In genomic region chr2:54106631-54107454, GRCh38 we compare ENCODE assay signal across 2 cellular contexts.
TF ChIP-seq lines count a peak whose summit lies in the region.

No MANE protein-coding gene starts in this region.

TF ChIP-seq in HCT116, 20 proteins besides CTCF, POLR2A, EP300 and RAD21 (continued from another document):
- TF ChIP-seq ZBTB33 (IDR thresholded peaks at IDR 0.05; ENCODE audit: extremely low read depth, insufficient replicate concordance, low read length), result no peak
- TF ChIP-seq EGR1 (IDR thresholded peaks at IDR 0.05; ENCODE audit: low read depth), result no peak

TF ChIP-seq in WTC11, 78 proteins besides CTCF, POLR2A, EP300 and RAD21 (continued from another document):
- TF ChIP-seq ATF6 (CRISPR knock-in tag; IDR thresholded peaks at IDR 0.05), result no peak
- TF ChIP-seq NR2C2 (CRISPR knock-in tag; IDR thresholded peaks at IDR 0.05), result no peak
- TF ChIP-seq, protein P1, sequence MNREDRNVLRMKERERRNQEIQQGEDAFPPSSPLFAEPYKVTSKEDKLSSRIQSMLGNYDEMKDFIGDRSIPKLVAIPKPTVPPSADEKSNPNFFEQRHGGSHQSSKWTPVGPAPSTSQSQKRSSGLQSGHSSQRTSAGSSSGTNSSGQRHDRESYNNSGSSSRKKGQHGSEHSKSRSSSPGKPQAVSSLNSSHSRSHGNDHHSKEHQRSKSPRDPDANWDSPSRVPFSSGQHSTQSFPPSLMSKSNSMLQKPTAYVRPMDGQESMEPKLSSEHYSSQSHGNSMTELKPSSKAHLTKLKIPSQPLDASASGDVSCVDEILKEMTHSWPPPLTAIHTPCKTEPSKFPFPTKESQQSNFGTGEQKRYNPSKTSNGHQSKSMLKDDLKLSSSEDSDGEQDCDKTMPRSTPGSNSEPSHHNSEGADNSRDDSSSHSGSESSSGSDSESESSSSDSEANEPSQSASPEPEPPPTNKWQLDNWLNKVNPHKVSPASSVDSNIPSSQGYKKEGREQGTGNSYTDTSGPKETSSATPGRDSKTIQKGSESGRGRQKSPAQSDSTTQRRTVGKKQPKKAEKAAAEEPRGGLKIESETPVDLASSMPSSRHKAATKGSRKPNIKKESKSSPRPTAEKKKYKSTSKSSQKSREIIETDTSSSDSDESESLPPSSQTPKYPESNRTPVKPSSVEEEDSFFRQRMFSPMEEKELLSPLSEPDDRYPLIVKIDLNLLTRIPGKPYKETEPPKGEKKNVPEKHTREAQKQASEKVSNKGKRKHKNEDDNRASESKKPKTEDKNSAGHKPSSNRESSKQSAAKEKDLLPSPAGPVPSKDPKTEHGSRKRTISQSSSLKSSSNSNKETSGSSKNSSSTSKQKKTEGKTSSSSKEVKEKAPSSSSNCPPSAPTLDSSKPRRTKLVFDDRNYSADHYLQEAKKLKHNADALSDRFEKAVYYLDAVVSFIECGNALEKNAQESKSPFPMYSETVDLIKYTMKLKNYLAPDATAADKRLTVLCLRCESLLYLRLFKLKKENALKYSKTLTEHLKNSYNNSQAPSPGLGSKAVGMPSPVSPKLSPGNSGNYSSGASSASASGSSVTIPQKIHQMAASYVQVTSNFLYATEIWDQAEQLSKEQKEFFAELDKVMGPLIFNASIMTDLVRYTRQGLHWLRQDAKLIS (CRISPR knock-in tag; IDR thresholded peaks at IDR 0.05; ENCODE audit: borderline replicate concordance), result no peak
- no peak for TF ChIP-seq CREM (CRISPR knock-in tag; IDR thresholded peaks at IDR 0.05)
- no peak for TF ChIP-seq TP53 (CRISPR knock-in tag; IDR thresholded peaks at IDR 0.05)
- no peak for TF ChIP-seq NFATC4 (CRISPR knock-in tag; IDR thresholded peaks at IDR 0.05)
- no peak for TF ChIP-seq MAX (CRISPR knock-in tag; IDR thresholded peaks at IDR 0.05)
- no peak for TF ChIP-seq CBFB (CRISPR knock-in tag; IDR thresholded peaks at IDR 0.05; ENCODE audit: low read depth)
